Comparison of ENCODE assay signal across 10 cellular contexts in genomic region chr2:217890445-217890844, GRCh38.
DNase-seq lines count a peak whose midpoint lies in the region; ATAC-seq and TF ChIP-seq lines count a peak whose summit lies in the region.
"Had no signal": no experiment of that assay in that cellular context is flagged by ENCODE, and none has a peak within 500 bp of the region (broad histone marks: within the 10 kb centered on the region; RNA-seq: fewer than 3 reads in every experiment).

No MANE protein-coding gene starts in this region.

- H3K27me3 ChIP-seq in osteoblast (ENCODE audit: insufficient read depth, low read length): no peaks in the 10 kb centered on the region

- H3K36me3 ChIP-seq in osteoblast (ENCODE audit: insufficient read depth, low read length): peaks cover 86% of the 10 kb centered on the region

- H3K9me3 ChIP-seq in osteoblast (ENCODE audit: low read depth, low read length): no peaks in the 10 kb centered on the region

- peaks cover 49% of the 10 kb centered on the region for H4K20me1 ChIP-seq in osteoblast (ENCODE audit: insufficient read depth, low read length)

- peaks cover 9% of the 10 kb centered on the region for H3K4me1 ChIP-seq in osteoblast (ENCODE audit: insufficient read depth, low read length)

- no peak overlapping the region for H2AFZ ChIP-seq in osteoblast (ENCODE audit: low read length)

- H3K4me3 ChIP-seq in fibroblast of the aortic adventitia (ENCODE audit: low read depth, low read length): no peak overlapping the region
- no peak overlapping the region for H3K4me3 ChIP-seq in osteoblast (ENCODE audit: insufficient read depth, low read length)

- peak overlapping the region; percentile 68 for H3K27ac ChIP-seq in osteoblast (ENCODE audit: low read depth, low read length)
- H3K27ac ChIP-seq: KMS-11 had no signal

- no peak overlapping the region for H3K4me2 ChIP-seq in osteoblast (ENCODE audit: insufficient read depth, low read length)
- H3K4me2 ChIP-seq: KMS-11 had no signal

- DNase-seq in AG08396 (ENCODE audit: low spot score): peak; percentile 77
- peak; percentile 3 for DNase-seq in OCI-M1 (lab: John Stamatoyannopoulos, UW)
- peak; percentile 93 for DNase-seq in fibroblast of the aortic adventitia (ENCODE audit: low read depth)
- DNase-seq in osteoblast (ENCODE audit: insufficient read length, low spot score, missing footprints): peak; percentile 97
- DNase-seq in RPMI8226: no peak
- DNase-seq in NCI-H526 treated with DMSO at 0.1 percent for 48 hours (lab: John Stamatoyannopoulos, UW): no peak
- no peak for DNase-seq in activated T-cell treated with anti-CD3 and anti-CD28 coated beads for 4 hours
- DNase-seq: CD4-positive, alpha-beta memory T cell had no signal

- TF ChIP-seq CTCF in fibroblast of the aortic adventitia (IDR thresholded peaks at IDR 0.05; ENCODE audit: insufficient read depth, low read length) (peak; percentile 55), osteoblast (IDR thresholded peaks at IDR 0.05; ENCODE audit: extremely low read depth, low read depth, low read length) (peak; percentile 67)

- no peak for ATAC-seq in GM21786 (IDR thresholded peaks at IDR 0.05; ENCODE audit: unreplicated experiment)

- H3K79me2 ChIP-seq in osteoblast (ENCODE audit: insufficient read depth, low read length): peaks cover 6% of the 10 kb centered on the region

Comparison
In these comparisons a context has a peak if more than half of its experiments do, and no peak if none do; other contexts are left out.
1. DNase-seq: peak in AG08396 (single experiment), OCI-M1 (single experiment), fibroblast of the aortic adventitia (single experiment) and osteoblast (single experiment); none in RPMI8226 (single experiment), NCI-H526 treated with DMSO at 0.1 percent for 48 hours (single experiment) and activated T-cell treated with anti-CD3 and anti-CD28 coated beads for 4 hours (single experiment).